Comparison of ENCODE assay signal across 14 cellular contexts in genomic region chr14:102986810-102987579, GRCh38.
A peak's percentile ranks its signal among the peaks of the same experiment; 100 is the strongest.
DNase-seq lines count a peak whose midpoint lies in the region; ATAC-seq and TF ChIP-seq lines count a peak whose summit lies in the region.
"Had no signal": no experiment of that assay in that cellular context is flagged by ENCODE, and none has a peak within 500 bp of the region (broad histone marks: within the 10 kb centered on the region; RNA-seq: fewer than 3 reads in every experiment).

No MANE protein-coding gene starts in this region.

- H3K27ac ChIP-seq in VCaP (peak overlapping the region; percentile 81), fibroblast of lung (ENCODE audit: insufficient read depth, low read length) (no peak overlapping the region)
- H3K27ac ChIP-seq: hepatocyte, vagina had no signal

- no peak overlapping the region for H2AFZ ChIP-seq in fibroblast of lung (ENCODE audit: low read length)
- H2AFZ ChIP-seq: hepatocyte had no signal

- no peak overlapping the region for H3K4me2 ChIP-seq in fibroblast of lung (ENCODE audit: extremely low read depth, insufficient read depth, low read length)
- H3K4me2 ChIP-seq: hepatocyte had no signal

- H3K9me3 ChIP-seq in HAP-1 (no peaks in the 10 kb centered on the region), fibroblast of lung (ENCODE audit: control insufficient read depth, insufficient read depth, low read depth, low read length) (no peaks in the 10 kb centered on the region)

- ATAC-seq in GM21526 (IDR thresholded peaks at IDR 0.05; ENCODE audit: low FRiP score, unreplicated experiment) (no peak), HG03045 (IDR thresholded peaks at IDR 0.05; ENCODE audit: unreplicated experiment) (no peak)

- DNase-seq in HAP-1 (ENCODE audit: low spot score in 2 of 2), result peak; percentile 6 to 27
- DNase-seq in fibroblast of lung (ENCODE audit: low read depth in 2 of 2), result peak; percentile 82 to 84
- peak; percentile 65 for DNase-seq in putamen (ENCODE audit: low spot score)
- DNase-seq in NCI-H2029 treated with DMSO at 0.1 percent for 48 hours (lab: John Stamatoyannopoulos, UW), result no peak
- DNase-seq in OCI-M2 (lab: John Stamatoyannopoulos, UW; ENCODE audit: unreplicated experiment), result no peak
- DNase-seq: activated B cell treated with CpG ODN at 0.5 μM for 24 hours, NCI-H2081 treated with DMSO at 0.1 percent for 48 hours, right cardiac atrium, SHP77 treated with DMSO at 0.1 percent for 48 hours had no signal

- no peaks in the 10 kb centered on the region for H4K20me1 ChIP-seq in fibroblast of lung (ENCODE audit: control insufficient read depth, extremely low read depth, insufficient read depth, low read length)

- H3K4me1 ChIP-seq in HAP-1 (no peaks in the 10 kb centered on the region), fibroblast of lung (ENCODE audit: control insufficient read depth, extremely low read depth, insufficient read depth, low read length) (no peaks in the 10 kb centered on the region)

- in situ Hi-C loops in HAP-1 (cut with MboI; ENCODE audit: low sequenced_read_pairs), result no loop called here

- H3K4me3 ChIP-seq in HAP-1, result no peak overlapping the region
- no peak overlapping the region for H3K4me3 ChIP-seq in fibroblast of lung (replicated peaks in 1 of 4; ENCODE audit: control extremely low read depth in 1 of 4, insufficient read depth in 1 of 4, low read depth in 3 of 4, low read length in 4 of 4)
- H3K4me3 ChIP-seq: hepatocyte, vagina had no signal

- no peaks in the 10 kb centered on the region for H3K27me3 ChIP-seq in HAP-1 (ENCODE audit: low read depth)
- H3K27me3 ChIP-seq in fibroblast of lung (ENCODE audit: control insufficient read depth, insufficient read depth, low read length), result no peaks in the 10 kb centered on the region
- H3K27me3 ChIP-seq: hepatocyte, vagina had no signal

- peaks cover 9% of the 10 kb centered on the region for H3K79me2 ChIP-seq in fibroblast of lung (ENCODE audit: control insufficient read depth, insufficient read depth, low read length)

- no peak for TF ChIP-seq CTCF in VCaP (conservative IDR thresholded peaks at IDR 0.05)
- no peak for TF ChIP-seq CTCF in fibroblast of lung (conservative IDR thresholded peaks at IDR 0.05 in 1 of 2, IDR thresholded peaks at IDR 0.05 in 1 of 2; ENCODE audit: low read depth in 1 of 2, low read length in 2 of 2)

- H3K36me3 ChIP-seq in HAP-1 (replicated peaks), result peaks cover 39% of the 10 kb centered on the region
- peaks cover 13% of the 10 kb centered on the region for H3K36me3 ChIP-seq in fibroblast of lung (ENCODE audit: control insufficient read depth, insufficient read depth, low read length)

- H3K9ac ChIP-seq in fibroblast of lung (ENCODE audit: insufficient read depth, low read length), result no peak overlapping the region

Comparison
In these comparisons a context has a peak if more than half of its experiments do, and no peak if none do; other contexts are left out.
1. DNase-seq: peak in HAP-1 (2 of 2), fibroblast of lung (2 of 2) and putamen (single experiment); none in NCI-H2029 treated with DMSO at 0.1 percent for 48 hours (single experiment) and OCI-M2 (single experiment).